Comparison of ENCODE assay signal across 19 cellular contexts in the genomic region with DNA sequence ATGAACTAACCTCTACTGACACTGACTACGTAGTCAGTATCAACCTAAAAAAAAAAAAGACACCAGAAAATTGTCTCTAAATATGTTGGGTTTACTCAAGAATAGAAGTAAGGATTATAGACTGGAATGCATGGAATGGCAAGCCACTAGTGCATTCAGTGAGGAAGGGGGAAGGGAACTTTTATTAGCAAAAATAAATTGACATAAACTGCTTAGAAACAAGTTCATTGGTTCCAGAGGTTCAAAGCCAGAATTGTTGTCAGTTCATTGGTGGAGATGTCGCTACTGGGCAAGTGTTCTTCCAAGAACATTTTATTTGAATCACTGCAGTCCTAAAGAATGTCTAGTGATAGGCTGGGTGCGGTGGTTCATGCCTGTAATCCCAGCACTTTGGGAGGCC.
"Had no signal": no experiment of that assay in that cellular context is flagged by ENCODE, and none has a peak within 500 bp of the region (broad histone marks: within the 10 kb centered on the region; RNA-seq: fewer than 3 reads in every experiment).

No MANE protein-coding gene starts in this region.

- H3K4me1 ChIP-seq: colonic mucosa, esophagus squamous epithelium, foreskin keratinocyte, stomach, transverse colon had no signal

- H3K27me3 ChIP-seq: colonic mucosa, esophagus squamous epithelium, neural progenitor cell, ovary, right lobe of liver, stomach, transverse colon had no signal

- H3K27ac ChIP-seq: colonic mucosa, esophagus squamous epithelium, foreskin keratinocyte, neural progenitor cell, ovary, right lobe of liver, stomach, thoracic aorta, transverse colon had no signal

- H3K9me3 ChIP-seq: colonic mucosa, esophagus squamous epithelium, ovary, right lobe of liver, stomach, thoracic aorta, transverse colon had no signal

- DNase-seq: cerebellar nuclear complex; colonic mucosa; dermis blood vessel endothelial cell; esophagus squamous epithelium; foreskin keratinocyte; left colon; mammary epithelial cell; natural killer cell; nucleus accumbens; ovary; right lobe of liver; stimulated activated CD4-positive, alpha-beta T cell treated with anti-CD3 and anti-CD28 coated beads, Interleukin-2, amount 100 ng/mL, for 24 hours; stimulated activated CD4-positive, alpha-beta T cell treated with anti-CD3 and anti-CD28 coated beads, Interleukin-4, amount 100 ng/mL, for 4 hours; stimulated activated naive B cell treated with anti-CD40 and anti-IgM and Interleukin-4, amounts not matched to agents 10 μg/mL and 1 μg/mL and 100 μg/mL, for 72 hours; stomach; substantia nigra; transverse colon had no signal

- H3K4me3 ChIP-seq: colonic mucosa, esophagus squamous epithelium, neural progenitor cell, ovary, right lobe of liver, stomach, thoracic aorta, transverse colon had no signal

- ATAC-seq: foreskin keratinocyte; left colon; natural killer cell; right lobe of liver; stimulated activated naive B cell treated with anti-CD40 and anti-IgM and Interleukin-4, amounts not matched to agents 10 μg/mL and 1 μg/mL and 100 μg/mL, for 72 hours had no signal

- H3K36me3 ChIP-seq: colonic mucosa, esophagus squamous epithelium, neural progenitor cell, ovary, right lobe of liver, stomach, thoracic aorta, transverse colon had no signal
